ENCODE assay signal across 12 cellular contexts in the genomic region with DNA sequence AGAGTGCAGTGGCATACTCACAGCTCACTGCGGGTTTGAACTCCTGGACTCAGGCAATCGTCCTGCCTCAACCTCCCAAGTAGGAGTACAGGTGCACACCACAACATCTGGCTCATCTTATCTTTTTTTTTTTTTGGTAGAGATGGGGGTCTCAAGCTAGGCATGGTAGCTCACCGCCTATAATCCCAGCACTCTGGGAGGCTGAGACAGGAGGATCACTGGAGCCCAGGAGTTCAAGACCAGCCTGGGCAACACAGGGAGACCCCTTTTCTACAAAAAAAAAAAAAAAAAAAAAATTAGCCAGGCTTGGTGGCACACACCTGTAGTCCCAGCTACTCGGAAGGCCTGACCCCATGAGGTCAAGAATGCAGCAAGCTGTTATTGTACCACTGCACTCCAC. TPM values are rescaled to one million over a fixed set of nuclear protein-coding genes. Genes with fewer than 3 reads are reported as not detected.
A peak's percentile ranks its signal among the peaks of the same experiment; 100 is the strongest.
DNase-seq lines count a peak whose midpoint lies in the region; ATAC-seq and TF ChIP-seq lines count a peak whose summit lies in the region.
"Had no signal": no experiment of that assay in that cellular context is flagged by ENCODE, and none has a peak within 500 bp of the region (broad histone marks: within the 10 kb centered on the region; RNA-seq: fewer than 3 reads in every experiment).

No MANE protein-coding gene starts in this region.

- H3K4me1 Mint-ChIP-seq in natural killer cell treated with Interleukin-12 subunit alpha and Interleukin-12 subunit beta and Interleukin-15 and Interleukin-18, amount 100 ng/mL, for 72 hours (ENCODE audit: low read depth in 2 of 2), result peaks cover 32 to 50% of the 10 kb centered on the region in 2 donors

- H3K4me1 ChIP-seq in ascending aorta (peaks cover 3 to 29% of the 10 kb centered on the region in 2 donors), uterus (peaks cover 0 to 8% of the 10 kb centered on the region in 2 donors)

- H3K9me3 ChIP-seq in AG04450 (ENCODE audit: control insufficient read depth, insufficient read depth, low read length) (no peaks in the 10 kb centered on the region), ascending aorta (no peaks in the 10 kb centered on the region), uterus (no peaks in the 10 kb centered on the region)

- DNase-seq in AG04450 (ENCODE audit: low read depth, low spot score) (no peak), HL-60 (ENCODE audit: low read depth in 1 of 2, low spot score in 1 of 2) (no peak), ascending aorta (ENCODE audit: low spot score in 2 of 2) (no peak), DMS79 treated with DMSO at 0.1 percent for 48 hours (lab: John Stamatoyannopoulos, UW) (no peak), uterus (no peak), RKO (ENCODE audit: low spot score) (no peak)
- no peak for DNase-seq in natural killer cell treated with Interleukin-12 subunit alpha and Interleukin-12 subunit beta and Interleukin-15 and Interleukin-18, amount 100 ng/mL, for 72 hours (ENCODE audit: low spot score)
- DNase-seq: DMS 273 treated with DMSO at 0.1 percent for 48 hours, glutamatergic neuron, NCI-H510A, substantia nigra had no signal

- ATAC-seq in natural killer cell treated with Interleukin-12 subunit alpha and Interleukin-12 subunit beta and Interleukin-15 and Interleukin-18, amount 100 ng/mL, for 72 hours, result no peak
- ATAC-seq in HG03432 (IDR thresholded peaks at IDR 0.05; ENCODE audit: unreplicated experiment), result no peak

- H3K36me3 ChIP-seq in ascending aorta (no peaks in the 10 kb centered on the region), uterus (no peaks in the 10 kb centered on the region)

- H3K9me3 Mint-ChIP-seq in natural killer cell treated with Interleukin-12 subunit alpha and Interleukin-12 subunit beta and Interleukin-15 and Interleukin-18, amount 100 ng/mL, for 72 hours, result no peaks in the 10 kb centered on the region

- TF ChIP-seq CTCF in AG04450 (IDR thresholded peaks at IDR 0.05; ENCODE audit: low read depth, low read length) (no peak), HL-60 (IDR thresholded peaks at IDR 0.05; ENCODE audit: insufficient read depth, low read length) (no peak), ascending aorta (IDR thresholded peaks at IDR 0.05) (no peak), uterus (IDR thresholded peaks at IDR 0.05) (no peak)

- TF ChIP-seq POLR2A in uterus (IDR thresholded peaks at IDR 0.05), result no peak

- H3K27me3 ChIP-seq in AG04450 (ENCODE audit: control insufficient read depth, insufficient read depth, low read length) (no peaks in the 10 kb centered on the region), HL-60 (ENCODE audit: insufficient read depth, poor library complexity, severe bottlenecking) (no peaks in the 10 kb centered on the region), ascending aorta (no peaks in the 10 kb centered on the region), uterus (no peaks in the 10 kb centered on the region)

- H3K27me3 Mint-ChIP-seq in natural killer cell treated with Interleukin-12 subunit alpha and Interleukin-12 subunit beta and Interleukin-15 and Interleukin-18, amount 100 ng/mL, for 72 hours, result no peaks in the 10 kb centered on the region

- peak overlapping the region; percentile 95 to 99 for H3K27ac Mint-ChIP-seq in natural killer cell treated with Interleukin-12 subunit alpha and Interleukin-12 subunit beta and Interleukin-15 and Interleukin-18, amount 100 ng/mL, for 72 hours

- H3K4me3 Mint-ChIP-seq in natural killer cell treated with Interleukin-12 subunit alpha and Interleukin-12 subunit beta and Interleukin-15 and Interleukin-18, amount 100 ng/mL, for 72 hours, result peak overlapping the region; percentile 67

- H3K27ac ChIP-seq in AG04450 (ENCODE audit: low read depth, low read length) (peak overlapping the region; percentile 73), HL-60 (replicated peaks) (peak overlapping the region; percentile 72), ascending aorta (peak overlapping the region; percentile 52 to 53), uterus (peak overlapping the region in 1 of 2 donors; percentile 55)

- intact Hi-C loops in ascending aorta (cut with DNase I), result no loop called here
- intact Hi-C loops in uterus (cut with DNase I; ENCODE audit: low total_unique reads), result no loop called here

- POLR2A ChIA-PET in AG04450 (lab: Yijun Ruan, JAX), result no interaction called here

- H3K36me3 Mint-ChIP-seq in natural killer cell treated with Interleukin-12 subunit alpha and Interleukin-12 subunit beta and Interleukin-15 and Interleukin-18, amount 100 ng/mL, for 72 hours, result no peaks in the 10 kb centered on the region

- no peak overlapping the region for H3K4me3 ChIP-seq in AG04450 (ENCODE audit: low read depth, low read length)
- H3K4me3 ChIP-seq in HL-60 (replicated peaks; ENCODE audit: insufficient read depth, low read length), result no peak overlapping the region
- H3K4me3 ChIP-seq in ascending aorta, result no peak overlapping the region
- no peak overlapping the region for H3K4me3 ChIP-seq in uterus

- CTCF ChIA-PET in AG04450 (lab: Charles Lee), result interaction anchor here (0.7 to 1.2 kb wide), 2 partner anchors 29 to 56 kb away, joined by 3 read pairs; no protein-coding TSS in a partner anchor

RNA-seq across cellular contexts. Expression of a gene that starts 31.5 kb away (rescaled TPM):
- polyA plus RNA-seq in AG04450 (2011; rRNA removed), result 53.2 and 57.0 TPM in 2 replicates
- polyA minus RNA-seq in AG04450 (2011; rRNA and poly(A)+ RNA removed), result 67.2 and 72.2 TPM in 2 replicates
- 69.6 TPM for total RNA-seq in ascending aorta
- 10 to 100 TPM; 68.1 to 70.0 TPM for total RNA-seq in natural killer cell treated with Interleukin-12 subunit alpha and Interleukin-12 subunit beta and Interleukin-15 and Interleukin-18, amount 100 ng/mL, for 72 hours
- 10 to 100 TPM in 3 of 4 donors, 1 to 10 TPM in 1; 9.0 to 70.8 (median 35.0) TPM for total RNA-seq in uterus
